In genomic region chr2:96163415-96163767, GRCh38 we compare ENCODE assay signal across 13 cellular contexts. TPM values are rescaled to one million over a fixed set of nuclear protein-coding genes. Genes with fewer than 3 reads are reported as not detected.
DNase-seq lines count a peak whose midpoint lies in the region; ATAC-seq and TF ChIP-seq lines count a peak whose summit lies in the region.
"Had no signal": no experiment of that assay in that cellular context is flagged by ENCODE, and none has a peak within 500 bp of the region (broad histone marks: within the 10 kb centered on the region; RNA-seq: fewer than 3 reads in every experiment).

No MANE protein-coding gene starts in this region.

- no peak overlapping the region for H3K4me2 ChIP-seq in MM.1S (ENCODE audit: low read depth, low read length)

- no peak for TF ChIP-seq CTCF in MM.1S (IDR thresholded peaks at IDR 0.05; ENCODE audit: low read length)

- POLR2A ChIA-PET in activated CD4-positive, alpha-beta T cell treated with anti-CD3 and anti-CD28 coated beads for 36 hours (lab: Charles Lee): interaction anchor here (0.5 to 4.1 kb wide), 6 partner anchors 11 to 375 kb away, joined by 3 to 118 read pairs (median 4); partner anchors contain the start of genes DUSP2 and STARD7
- POLR2A ChIA-PET in activated naive CD8-positive, alpha-beta T cell treated with anti-CD3 and anti-CD28 coated beads, Interleukin-2, amount 10 ng/mL, durations not matched to agents 7 days and 5 days (lab: Charles Lee): interaction anchor here (0.8 to 3.7 kb wide), 7 partner anchors 11 to 172 kb away, joined by 3 to 89 read pairs (median 9); partner anchors contain the start of genes ASTL, DUSP2, NCAPH and STARD7

- H3F3A ChIP-seq in MM.1S (ENCODE audit: insufficient read depth, low read length): no peaks in the 10 kb centered on the region

- peak; percentile 0 for ATAC-seq in activated CD4-positive, alpha-beta T cell treated with anti-CD3 and anti-CD28 coated beads for 36 hours
- peak; percentile 10 for ATAC-seq in HG02943 (IDR thresholded peaks at IDR 0.05; ENCODE audit: low read depth, unreplicated experiment)
- no peak for ATAC-seq in activated naive CD8-positive, alpha-beta T cell treated with anti-CD3 and anti-CD28 coated beads, Interleukin-2, amount 10 ng/mL, durations not matched to agents 7 days and 5 days (ENCODE audit: low read depth)
- ATAC-seq in stimulated activated naive CD8-positive, alpha-beta T cell treated with anti-CD3 and anti-CD28 coated beads, Interleukin-15, Interleukin-2, amounts not matched to agents 100 U/mL and 50 U/mL, for 24 hours: peak; percentile 3

- no peaks in the 10 kb centered on the region for H3K27me3 ChIP-seq in MM.1S (replicated peaks; ENCODE audit: insufficient read depth, low read length)

- peaks cover 85% of the 10 kb centered on the region for H3K4me1 Mint-ChIP-seq in activated CD4-positive, alpha-beta T cell treated with anti-CD3 and anti-CD28 coated beads for 36 hours
- H3K4me1 Mint-ChIP-seq in activated naive CD8-positive, alpha-beta T cell treated with anti-CD3 and anti-CD28 coated beads, Interleukin-2, amount 10 ng/mL, durations not matched to agents 7 days and 5 days: peaks cover 45% of the 10 kb centered on the region

- no peak overlapping the region for H3K9ac ChIP-seq in MM.1S (ENCODE audit: low read length)

- H3K4me3 ChIP-seq in MM.1S (ENCODE audit: low read length): no peak overlapping the region

- peak overlapping the region; percentile 82 for H3K4me3 Mint-ChIP-seq in activated CD4-positive, alpha-beta T cell treated with anti-CD3 and anti-CD28 coated beads for 36 hours
- H3K4me3 Mint-ChIP-seq in activated naive CD8-positive, alpha-beta T cell treated with anti-CD3 and anti-CD28 coated beads, Interleukin-2, amount 10 ng/mL, durations not matched to agents 7 days and 5 days: peak overlapping the region; percentile 80

- no peak overlapping the region for H2AFZ ChIP-seq in MM.1S (ENCODE audit: low read length)

- peaks cover 10% of the 10 kb centered on the region for H3K36me3 Mint-ChIP-seq in activated CD4-positive, alpha-beta T cell treated with anti-CD3 and anti-CD28 coated beads for 36 hours (ENCODE audit: low read depth)
- peaks cover 9% of the 10 kb centered on the region for H3K36me3 Mint-ChIP-seq in activated naive CD8-positive, alpha-beta T cell treated with anti-CD3 and anti-CD28 coated beads, Interleukin-2, amount 10 ng/mL, durations not matched to agents 7 days and 5 days

- no peak for DNase-seq in activated CD4-positive, alpha-beta T cell treated with anti-CD3 and anti-CD28 coated beads for 36 hours
- DNase-seq in activated CD4-positive, alpha-beta T cell treated with anti-CD3 and anti-CD28 coated beads, Interleukin-2, amount 50 U/mL, for 1 hour: no peak
- DNase-seq in activated naive CD8-positive, alpha-beta T cell treated with anti-CD3 and anti-CD28 coated beads, Interleukin-2, amount 10 ng/mL, durations not matched to agents 7 days and 5 days: no peak
- no peak for DNase-seq in stimulated activated naive CD8-positive, alpha-beta T cell treated with anti-CD3 and anti-CD28 coated beads, Interleukin-15, Interleukin-2, amounts not matched to agents 100 U/mL and 50 U/mL, for 24 hours
- DNase-seq in MM.1S (no peak), KBM-7 (no peak), HK-2 (ENCODE audit: unreplicated experiment) (no peak)
- DNase-seq: NCI-H1436 treated with DMSO at 0.1 percent for 48 hours, Right ventricle myocardium superior, trophoblast cell had no signal

- H3K79me2 ChIP-seq in MM.1S (ENCODE audit: low read length): no peaks in the 10 kb centered on the region

- intact Hi-C loops in activated CD4-positive, alpha-beta T cell treated with anti-CD3 and anti-CD28 coated beads for 36 hours (cut with DNase I, micrococcal nuclease): loop anchor here in 1 of 2 experiments (5.0 kb wide), 1 partner anchor 324 kb away; no protein-coding TSS in a partner anchor

- H3K36me3 ChIP-seq in MM.1S (replicated peaks; ENCODE audit: insufficient read depth, low read length): no peaks in the 10 kb centered on the region

- H4K20me1 ChIP-seq in MM.1S (ENCODE audit: insufficient read depth, low read length): no peaks in the 10 kb centered on the region

- no peaks in the 10 kb centered on the region for H3K4me1 ChIP-seq in MM.1S (ENCODE audit: low read length)

- in situ Hi-C loops in KBM-7 (cut with MboI; ENCODE audit: low pct_unique_long_range_greater_than_20kb, low sequenced_read_pairs): no loop called here

- CTCF ChIA-PET in activated CD4-positive, alpha-beta T cell treated with anti-CD3 and anti-CD28 coated beads for 36 hours (lab: Charles Lee): interaction anchor here (0.6 to 3.6 kb wide), 9 partner anchors 10 to 45 kb away, joined by 3 to 19 read pairs (median 4); no protein-coding TSS in a partner anchor

- no peak overlapping the region for H3K27ac ChIP-seq in MM.1S (ENCODE audit: low read length)

- peak overlapping the region; percentile 100 for H3K27ac Mint-ChIP-seq in activated CD4-positive, alpha-beta T cell treated with anti-CD3 and anti-CD28 coated beads for 36 hours
- peak overlapping the region; percentile 99 for H3K27ac Mint-ChIP-seq in activated naive CD8-positive, alpha-beta T cell treated with anti-CD3 and anti-CD28 coated beads, Interleukin-2, amount 10 ng/mL, durations not matched to agents 7 days and 5 days

- no peaks in the 10 kb centered on the region for H3K27me3 Mint-ChIP-seq in activated CD4-positive, alpha-beta T cell treated with anti-CD3 and anti-CD28 coated beads for 36 hours
- H3K27me3 Mint-ChIP-seq in activated naive CD8-positive, alpha-beta T cell treated with anti-CD3 and anti-CD28 coated beads, Interleukin-2, amount 10 ng/mL, durations not matched to agents 7 days and 5 days: no peaks in the 10 kb centered on the region

- no peaks in the 10 kb centered on the region for H3K9me3 ChIP-seq in MM.1S (replicated peaks; ENCODE audit: insufficient read depth, low read length)

- H3K9me2 ChIP-seq in MM.1S (replicated peaks; ENCODE audit: insufficient read depth, low read length): no peaks in the 10 kb centered on the region

- peaks cover 9% of the 10 kb centered on the region for H3K9me3 Mint-ChIP-seq in activated CD4-positive, alpha-beta T cell treated with anti-CD3 and anti-CD28 coated beads for 36 hours (ENCODE audit: low read depth)
- H3K9me3 Mint-ChIP-seq in activated naive CD8-positive, alpha-beta T cell treated with anti-CD3 and anti-CD28 coated beads, Interleukin-2, amount 10 ng/mL, durations not matched to agents 7 days and 5 days: peaks cover 3% of the 10 kb centered on the region

RNA-seq across cellular contexts. Expression of gene DUSP2, which starts 18.2 kb away (rescaled TPM):
- 100 to 1,000 TPM; 248 to 407 TPM for total RNA-seq in activated CD4-positive, alpha-beta T cell treated with anti-CD3 and anti-CD28 coated beads for 36 hours
- total RNA-seq in activated naive CD8-positive, alpha-beta T cell treated with anti-CD3 and anti-CD28 coated beads, Interleukin-2, amount 10 ng/mL, durations not matched to agents 7 days and 5 days: 10 to 100 TPM; 47.7 to 50.2 TPM

RNA-seq across cellular contexts. Expression of gene ASTL, which starts 25.1 kb away (rescaled TPM):
- total RNA-seq in activated CD4-positive, alpha-beta T cell treated with anti-CD3 and anti-CD28 coated beads for 36 hours: 1 to 10 TPM; 2.5 to 2.8 TPM
- total RNA-seq in activated naive CD8-positive, alpha-beta T cell treated with anti-CD3 and anti-CD28 coated beads, Interleukin-2, amount 10 ng/mL, durations not matched to agents 7 days and 5 days: 10 to 100 TPM; 12.2 to 14.7 TPM
- total RNA-seq: A172, dermis microvascular lymphatic vessel endothelial cell, Right ventricle myocardium superior had no signal

RNA-seq across cellular contexts. Expression of gene STARD7, which starts 45.2 kb away (rescaled TPM):
- 100 to 1,000 TPM; 151 to 173 TPM for total RNA-seq in activated CD4-positive, alpha-beta T cell treated with anti-CD3 and anti-CD28 coated beads for 36 hours
- total RNA-seq in activated naive CD8-positive, alpha-beta T cell treated with anti-CD3 and anti-CD28 coated beads, Interleukin-2, amount 10 ng/mL, durations not matched to agents 7 days and 5 days: 100 to 1,000 TPM; 105 to 114 TPM

RNA-seq across cellular contexts. Expression of gene ADRA2B, which starts 47.0 kb away (rescaled TPM):
- under 1 TPM; 0.30 to 0.54 TPM for total RNA-seq in activated CD4-positive, alpha-beta T cell treated with anti-CD3 and anti-CD28 coated beads for 36 hours
- under 1 TPM; 0.17 to 0.26 TPM for total RNA-seq in activated naive CD8-positive, alpha-beta T cell treated with anti-CD3 and anti-CD28 coated beads, Interleukin-2, amount 10 ng/mL, durations not matched to agents 7 days and 5 days
- total RNA-seq: A172 had no signal

Comparison
In these comparisons a context has a peak if more than half of its experiments do, and no peak if none do; other contexts are left out.
1. RNA of gene DUSP2, which starts 18.2 kb away (total RNA-seq): 248 to 407 TPM in activated CD4-positive, alpha-beta T cell treated with anti-CD3 and anti-CD28 coated beads for 36 hours; 47.7 to 50.2 TPM in activated naive CD8-positive, alpha-beta T cell treated with anti-CD3 and anti-CD28 coated beads, Interleukin-2, amount 10 ng/mL, durations not matched to agents 7 days and 5 days; every median in the first group is over 4 times any median in the second.